Comparison of ENCODE assay signal across 12 cellular contexts in genomic region chr1:31912087-31912780, GRCh38. TPM values are rescaled to one million over a fixed set of nuclear protein-coding genes. Genes with fewer than 3 reads are reported as not detected.
DNase-seq lines count a peak whose midpoint lies in the region; ATAC-seq lines count a peak whose summit lies in the region.
"Had no signal": no experiment of that assay in that cellular context is flagged by ENCODE, and none has a peak within 500 bp of the region (broad histone marks: within the 10 kb centered on the region; RNA-seq: fewer than 3 reads in every experiment).

No MANE protein-coding gene starts in this region.

- no peak for DNase-seq in CD8-positive, alpha-beta memory T cell
- DNase-seq in activated CD8-positive, alpha-beta T cell treated with anti-CD3 and anti-CD28 coated beads, Interleukin-2, amount 10 ng/mL, durations not matched to agents 7 days and 5 days: no peak
- DNase-seq in naive B cell (no peak), ACHN (no peak), NCI-H1048 (lab: John Stamatoyannopoulos, UW) (no peak)
- no peak for DNase-seq in activated CD8-positive, alpha-beta memory T cell treated with anti-CD3 and anti-CD28 coated beads, Interleukin-2, amount 50 U/mL, for 4 hours
- DNase-seq: C1 segment of cervical spinal cord, IMR-90, NCI-H1092, small intestine, stomach had no signal

- peak overlapping the region in 9 of 11 experiments; percentile 4 to 54 (median 47); a peak in 11 of 22 replicates for H3K4me2 ChIP-seq in BLaER1 treated with 17β-estradiol and CSF1 and Interleukin-3, amounts not matched to agents 10 nM and 100 nM

- H3K4me1 Mint-ChIP-seq in CD8-positive, alpha-beta memory T cell: peaks cover 59 to 79% (median 78%) of the 10 kb centered on the region in 3 donors
- H3K4me1 Mint-ChIP-seq in activated CD8-positive, alpha-beta T cell treated with anti-CD3 and anti-CD28 coated beads, Interleukin-2, amount 10 ng/mL, durations not matched to agents 7 days and 5 days (ENCODE audit: low read depth): peaks cover 51% of the 10 kb centered on the region
- peaks cover 25 to 36% (median 32%) of the 10 kb centered on the region in 3 donors for H3K4me1 Mint-ChIP-seq in naive B cell

- H3K27me3 Mint-ChIP-seq in CD8-positive, alpha-beta memory T cell: no peaks in the 10 kb centered on the region
- H3K27me3 Mint-ChIP-seq in activated CD8-positive, alpha-beta T cell treated with anti-CD3 and anti-CD28 coated beads, Interleukin-2, amount 10 ng/mL, durations not matched to agents 7 days and 5 days (ENCODE audit: low read depth): no peaks in the 10 kb centered on the region
- H3K27me3 Mint-ChIP-seq in naive B cell: no peaks in the 10 kb centered on the region

- peak overlapping the region; percentile 61 to 93 (median 84) for H3K27ac Mint-ChIP-seq in CD8-positive, alpha-beta memory T cell
- peak overlapping the region; percentile 61 for H3K27ac Mint-ChIP-seq in activated CD8-positive, alpha-beta T cell treated with anti-CD3 and anti-CD28 coated beads, Interleukin-2, amount 10 ng/mL, durations not matched to agents 7 days and 5 days
- H3K27ac Mint-ChIP-seq in naive B cell: peak overlapping the region in 4 of 6 donors; percentile 7 to 53 (median 40)

- ATAC-seq in activated CD8-positive, alpha-beta T cell treated with anti-CD3 and anti-CD28 coated beads, Interleukin-2, amount 10 ng/mL, durations not matched to agents 7 days and 5 days: no peak
- no peak for ATAC-seq in naive B cell (ENCODE audit: low read depth in 2 of 2)

- peaks cover 0 to 12% (median 0%) of the 10 kb centered on the region in 11 experiments; a peak in 3 of 22 replicates for H3K9me3 ChIP-seq in BLaER1 treated with 17β-estradiol and CSF1 and Interleukin-3, amounts not matched to agents 10 nM and 100 nM (replicated peaks in 1 of 11)
- no peaks in the 10 kb centered on the region for H3K9me3 ChIP-seq in CD8-positive, alpha-beta memory T cell (ENCODE audit: low read length)
- H3K9me3 ChIP-seq: stomach had no signal

- peak overlapping the region in 3 of 11 experiments; percentile 31 to 64 (median 50); a peak in 3 of 22 replicates for H3K27ac ChIP-seq in BLaER1 treated with 17β-estradiol and CSF1 and Interleukin-3, amounts not matched to agents 10 nM and 100 nM
- H3K27ac ChIP-seq in CD8-positive, alpha-beta memory T cell (ENCODE audit: low read depth, low read length): no peak overlapping the region

- no peaks in the 10 kb centered on the region for H3K9me3 Mint-ChIP-seq in CD8-positive, alpha-beta memory T cell
- no peaks in the 10 kb centered on the region for H3K9me3 Mint-ChIP-seq in activated CD8-positive, alpha-beta T cell treated with anti-CD3 and anti-CD28 coated beads, Interleukin-2, amount 10 ng/mL, durations not matched to agents 7 days and 5 days (ENCODE audit: insufficient read depth)
- no peaks in the 10 kb centered on the region for H3K9me3 Mint-ChIP-seq in naive B cell

- peaks cover 92 to 100% (median 98%) of the 10 kb centered on the region in 11 experiments for H3K36me3 ChIP-seq in BLaER1 treated with 17β-estradiol and CSF1 and Interleukin-3, amounts not matched to agents 10 nM and 100 nM
- H3K36me3 ChIP-seq in CD8-positive, alpha-beta memory T cell (ENCODE audit: insufficient read depth, low read length): peaks cover 56% of the 10 kb centered on the region

- POLR2A ChIA-PET in CD8-positive, alpha-beta memory T cell (lab: Charles Lee): no interaction called here
- POLR2A ChIA-PET in activated CD8-positive, alpha-beta T cell treated with anti-CD3 and anti-CD28 coated beads, Interleukin-2, amount 10 ng/mL, durations not matched to agents 7 days and 5 days (lab: Charles Lee): interaction anchor here (0.8 to 0.9 kb wide), 2 partner anchors 33 to 42 kb away, joined by 3 read pairs; no protein-coding TSS in a partner anchor

- in situ Hi-C loops in ACHN (cut with HindIII; ENCODE audit: low pct_ligation_motif_present, low pct_unique_long_range_greater_than_20kb, low sequenced_read_pairs): no loop called here

- H3K27me3 ChIP-seq in BLaER1 treated with 17β-estradiol and CSF1 and Interleukin-3, amounts not matched to agents 10 nM and 100 nM: no peaks in the 10 kb centered on the region
- no peaks in the 10 kb centered on the region for H3K27me3 ChIP-seq in CD8-positive, alpha-beta memory T cell (ENCODE audit: insufficient read depth, low read length, poor library complexity, severe bottlenecking)
- H3K27me3 ChIP-seq: stomach had no signal

- H3K4me1 ChIP-seq in BLaER1 treated with 17β-estradiol and CSF1 and Interleukin-3, amounts not matched to agents 10 nM and 100 nM: peaks cover 20 to 50% (median 27%) of the 10 kb centered on the region in 10 experiments
- peaks cover 51% of the 10 kb centered on the region for H3K4me1 ChIP-seq in CD8-positive, alpha-beta memory T cell (ENCODE audit: insufficient read depth, low read length)

- CTCF ChIA-PET in CD8-positive, alpha-beta memory T cell (lab: Charles Lee): interaction anchor here (1.2 to 1.6 kb wide), 2 partner anchors 52 to 85 kb away, joined by 3 to 5 read pairs; no protein-coding TSS in a partner anchor
- CTCF ChIA-PET in activated CD8-positive, alpha-beta T cell treated with anti-CD3 and anti-CD28 coated beads, Interleukin-2, amount 10 ng/mL, durations not matched to agents 7 days and 5 days (lab: Charles Lee): interaction anchor here (0.9 to 9.7 kb wide), 5 partner anchors 9 to 123 kb away, joined by 3 to 85 read pairs (median 4); no protein-coding TSS in a partner anchor

- H3K4me3 ChIP-seq in BLaER1 treated with 17β-estradiol and CSF1 and Interleukin-3, amounts not matched to agents 10 nM and 100 nM: no peak overlapping the region
- no peak overlapping the region for H3K4me3 ChIP-seq in CD8-positive, alpha-beta memory T cell (ENCODE audit: low read length)
- H3K4me3 ChIP-seq: stomach had no signal

- H3K9ac ChIP-seq in BLaER1 treated with 17β-estradiol and CSF1 and Interleukin-3, amounts not matched to agents 10 nM and 100 nM: no peak overlapping the region

- peaks cover 0 to 97% (median 66%) of the 10 kb centered on the region in 11 experiments; a peak in 19 of 22 replicates for H4K20me1 ChIP-seq in BLaER1 treated with 17β-estradiol and CSF1 and Interleukin-3, amounts not matched to agents 10 nM and 100 nM

- peak overlapping the region in 5 of 7 donors; percentile 19 to 55 (median 41) for H3K4me3 Mint-ChIP-seq in CD8-positive, alpha-beta memory T cell
- no peak overlapping the region for H3K4me3 Mint-ChIP-seq in activated CD8-positive, alpha-beta T cell treated with anti-CD3 and anti-CD28 coated beads, Interleukin-2, amount 10 ng/mL, durations not matched to agents 7 days and 5 days
- H3K4me3 Mint-ChIP-seq in naive B cell: peak overlapping the region in 2 of 8 donors; percentile 12 to 21

- peaks cover 8 to 91% (median 26%) of the 10 kb centered on the region in 3 donors for H3K36me3 Mint-ChIP-seq in CD8-positive, alpha-beta memory T cell
- peaks cover 84% of the 10 kb centered on the region for H3K36me3 Mint-ChIP-seq in activated CD8-positive, alpha-beta T cell treated with anti-CD3 and anti-CD28 coated beads, Interleukin-2, amount 10 ng/mL, durations not matched to agents 7 days and 5 days (ENCODE audit: low read depth)
- H3K36me3 Mint-ChIP-seq in naive B cell: peaks cover 20 to 43% of the 10 kb centered on the region in 2 donors

RNA-seq across cellular contexts. Expression of gene PTP4A2, which starts 25.9 kb away (rescaled TPM):
- total RNA-seq in CD8-positive, alpha-beta memory T cell: 100 to 1,000 TPM; 339 to 368 TPM
- polyA plus RNA-seq in CD8-positive, alpha-beta memory T cell: 598 TPM
- total RNA-seq in activated CD8-positive, alpha-beta T cell treated with anti-CD3 and anti-CD28 coated beads, Interleukin-2, amount 10 ng/mL, durations not matched to agents 7 days and 5 days: 100 to 1,000 TPM; 409 to 419 TPM
- 100 to 1,000 TPM; 251 to 474 (median 307) TPM for polyA plus RNA-seq in naive B cell (ENCODE audit: low read depth in 6 of 6)
